In the genomic region with DNA sequence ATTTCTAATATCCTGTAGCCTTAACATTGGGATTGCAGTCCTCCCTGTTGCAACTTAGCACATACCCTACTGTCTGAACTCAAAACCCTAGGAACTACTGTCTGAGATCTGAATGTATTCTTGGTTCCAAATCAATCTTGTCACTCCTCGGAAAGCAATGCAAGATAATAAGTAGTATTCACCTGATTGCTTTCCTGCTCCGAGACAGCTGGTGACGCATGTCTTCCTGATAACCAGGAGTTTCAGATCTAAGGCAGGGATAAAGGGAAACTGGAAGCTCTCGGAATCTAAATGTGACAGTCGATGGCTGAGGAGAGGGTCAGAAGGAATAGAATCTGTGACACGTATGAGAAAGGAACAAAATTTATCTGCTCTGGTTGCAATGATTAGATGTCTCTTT, we compare ENCODE assay signal across 22 cellular contexts.
DNase-seq lines count a peak whose midpoint lies in the region; ATAC-seq and TF ChIP-seq lines count a peak whose summit lies in the region.
"Had no signal": no experiment of that assay in that cellular context is flagged by ENCODE, and none has a peak within 500 bp of the region (broad histone marks: within the 10 kb centered on the region; RNA-seq: fewer than 3 reads in every experiment).

No MANE protein-coding gene starts in this region.

- no peak for TF ChIP-seq CTCF in GM23338 (conservative IDR thresholded peaks at IDR 0.05; ENCODE audit: low read depth in 2 of 2)
- TF ChIP-seq CTCF in endodermal cell (conservative IDR thresholded peaks at IDR 0.05), result no peak
- no peak for TF ChIP-seq CTCF in neural cell (IDR thresholded peaks at IDR 0.05; ENCODE audit: poor library complexity, severe bottlenecking)

- H3K9me3 ChIP-seq in HUES64 (ENCODE audit: insufficient read depth, low read depth, low read length) (no peaks in the 10 kb centered on the region), endodermal cell (ENCODE audit: control insufficient read depth, low read length) (peaks cover 5% of the 10 kb centered on the region), neural cell (ENCODE audit: low read length) (no peaks in the 10 kb centered on the region)
- H3K9me3 ChIP-seq: A549; BE2C; BLaER1 treated with 17β-estradiol and CSF1 and Interleukin-3, amounts not matched to agents 10 nM and 100 nM had no signal

- no peaks in the 10 kb centered on the region for H4K20me1 ChIP-seq in GM23338 (replicated peaks; ENCODE audit: insufficient read depth)
- peaks cover 2% of the 10 kb centered on the region for H4K20me1 ChIP-seq in neural cell (ENCODE audit: insufficient read depth)
- H4K20me1 ChIP-seq: BLaER1 treated with 17β-estradiol and CSF1 and Interleukin-3, amounts not matched to agents 10 nM and 100 nM had no signal

- no peak overlapping the region for H3K4me3 ChIP-seq in GM23338
- H3K4me3 ChIP-seq in HUES64 (ENCODE audit: low read length), result no peak overlapping the region
- H3K4me3 ChIP-seq in endodermal cell (ENCODE audit: low read length), result no peak overlapping the region
- peak overlapping the region; percentile 36 for H3K4me3 ChIP-seq in neural cell (ENCODE audit: low read length)
- H3K4me3 ChIP-seq: A549; BLaER1 treated with 17β-estradiol and CSF1 and Interleukin-3, amounts not matched to agents 10 nM and 100 nM had no signal

- H3K27me3 Mint-ChIP-seq in GM23338 (ENCODE audit: insufficient read depth, low read depth, poor library complexity) (peaks cover 2% of the 10 kb centered on the region), endodermal cell (ENCODE audit: insufficient read depth) (no peaks in the 10 kb centered on the region)
- H3K27me3 Mint-ChIP-seq: CD4-positive, alpha-beta T cell; CD8-positive, alpha-beta memory T cell had no signal

- no peaks in the 10 kb centered on the region for H3K27me3 ChIP-seq in GM23338 (ENCODE audit: insufficient read depth)
- no peaks in the 10 kb centered on the region for H3K27me3 ChIP-seq in HUES64 (ENCODE audit: insufficient read depth, low read length)
- H3K27me3 ChIP-seq in endodermal cell (ENCODE audit: control insufficient read depth, insufficient read depth, low read length, poor library complexity, severe bottlenecking), result no peaks in the 10 kb centered on the region
- no peaks in the 10 kb centered on the region for H3K27me3 ChIP-seq in neural cell (ENCODE audit: insufficient read depth, low read depth, low read length)
- H3K27me3 ChIP-seq: BE2C; BLaER1 treated with 17β-estradiol and CSF1 and Interleukin-3, amounts not matched to agents 10 nM and 100 nM had no signal

- H3K4me3 Mint-ChIP-seq in GM23338 (no peak overlapping the region), endodermal cell (no peak overlapping the region)
- H3K4me3 Mint-ChIP-seq: CD14-positive monocyte; CD4-positive, alpha-beta T cell; CD8-positive, alpha-beta memory T cell had no signal

- no peak for DNase-seq in GM23338 (ENCODE audit: low spot score)
- DNase-seq in endodermal cell, result no peak
- no peak for DNase-seq in stimulated activated naive CD8-positive, alpha-beta T cell treated with anti-CD3 and anti-CD28 coated beads, Interleukin-15, Interleukin-2, amounts not matched to agents 100 U/mL and 50 U/mL, for 24 hours
- DNase-seq in NK-92 treated with Interleukin-12 subunit alpha and Interleukin-12 subunit beta, amount 100 ng/mL, for 24 hours (lab: John Stamatoyannopoulos, UW), result no peak
- no peak for DNase-seq in glomerular visceral epithelial cell (ENCODE audit: extremely low spot score)
- DNase-seq: 8988T; ACHN; AML-193; BE2C; CD4-positive, alpha-beta T cell; CD8-positive, alpha-beta memory T cell; DMS 273 treated with DMSO at 0.1 percent for 48 hours; DMS79; EL; GDM1; GOT3; HCEC 1CT had no signal

- H3K27ac Mint-ChIP-seq in GM23338 (peak overlapping the region; percentile 89), endodermal cell (peak overlapping the region; percentile 1)
- H3K27ac Mint-ChIP-seq: CD14-positive monocyte; CD4-positive, alpha-beta T cell; CD8-positive, alpha-beta memory T cell had no signal

- H3K9me2 ChIP-seq in GM23338 (ENCODE audit: insufficient read depth) (no peaks in the 10 kb centered on the region), neural cell (ENCODE audit: insufficient read depth, low read length) (no peaks in the 10 kb centered on the region)

- H3F3A ChIP-seq in GM23338 (replicated peaks; ENCODE audit: low read depth) (no peaks in the 10 kb centered on the region), neural cell (ENCODE audit: insufficient read depth, low read length, poor library complexity, severe bottlenecking) (no peaks in the 10 kb centered on the region)

- WGBS in HUES64, result 93% methylated on average over 6 of the region's 6 CpGs
- 82 to 94% methylated on average over 6 of the region's 6 CpGs for WGBS in endodermal cell (ENCODE audit: insufficient coverage in 1 of 2, insufficient read length in 1 of 2), 2 experiments

- H3K27ac ChIP-seq in GM23338 (ENCODE audit: low read depth), result peak overlapping the region; percentile 57
- peak overlapping the region; percentile 33; the same call in 1 of the 2 replicates for H3K27ac ChIP-seq in HUES64 (ENCODE audit: low read depth, low read length)
- no peak overlapping the region for H3K27ac ChIP-seq in endodermal cell (ENCODE audit: low read depth, low read length)
- H3K27ac ChIP-seq in neural cell (ENCODE audit: low read length), result peak overlapping the region; percentile 47
- H3K27ac ChIP-seq: A549; BLaER1 treated with 17β-estradiol and CSF1 and Interleukin-3, amounts not matched to agents 10 nM and 100 nM had no signal

- H2AFZ ChIP-seq in GM23338 (no peak overlapping the region), neural cell (ENCODE audit: low read depth, low read length) (no peak overlapping the region)

- H3K36me3 Mint-ChIP-seq in GM23338 (ENCODE audit: low read depth) (peaks cover 25% of the 10 kb centered on the region), endodermal cell (ENCODE audit: low read depth) (peaks cover 3% of the 10 kb centered on the region)
- H3K36me3 Mint-ChIP-seq: CD14-positive monocyte; CD8-positive, alpha-beta memory T cell had no signal

- ATAC-seq in GM23338, result no peak
- no peak for ATAC-seq in stimulated activated naive CD8-positive, alpha-beta T cell treated with anti-CD3 and anti-CD28 coated beads, Interleukin-15, Interleukin-2, amounts not matched to agents 100 U/mL and 50 U/mL, for 24 hours
- ATAC-seq: A549 had no signal

- H3K36me3 ChIP-seq in GM23338 (ENCODE audit: insufficient read depth), result no peaks in the 10 kb centered on the region
- H3K36me3 ChIP-seq in HUES64 (ENCODE audit: insufficient read depth, low read length), result peaks cover 52% of the 10 kb centered on the region
- H3K36me3 ChIP-seq in endodermal cell (ENCODE audit: control insufficient read depth, insufficient read depth, low read length), result peaks cover 4% of the 10 kb centered on the region
- peaks cover 4% of the 10 kb centered on the region for H3K36me3 ChIP-seq in neural cell (ENCODE audit: insufficient read depth, low read length)
- H3K36me3 ChIP-seq: BE2C; BLaER1 treated with 17β-estradiol and CSF1 and Interleukin-3, amounts not matched to agents 10 nM and 100 nM had no signal

- H3K4me2 ChIP-seq in GM23338 (no peak overlapping the region), neural cell (ENCODE audit: low read length) (no peak overlapping the region)
- H3K4me2 ChIP-seq: A549; BLaER1 treated with 17β-estradiol and CSF1 and Interleukin-3, amounts not matched to agents 10 nM and 100 nM had no signal

- peak; percentile 79 for TF ChIP-seq EP300 in neural cell (conservative IDR thresholded peaks at IDR 0.05; ENCODE audit: poor library complexity, severe bottlenecking)

- H3K79me2 ChIP-seq in GM23338 (replicated peaks; ENCODE audit: insufficient read depth), result no peaks in the 10 kb centered on the region
- no peaks in the 10 kb centered on the region for H3K79me2 ChIP-seq in neural cell (replicated peaks; ENCODE audit: insufficient read depth, low read length)

- no peaks in the 10 kb centered on the region; the same call in 2 of the 3 replicates for H3K9me3 Mint-ChIP-seq in GM23338
- peaks cover 1% of the 10 kb centered on the region for H3K9me3 Mint-ChIP-seq in endodermal cell
- H3K9me3 Mint-ChIP-seq: CD4-positive, alpha-beta T cell; CD8-positive, alpha-beta memory T cell had no signal

- H3K4me1 ChIP-seq in GM23338 (ENCODE audit: insufficient read depth), result peaks cover 42% of the 10 kb centered on the region
- H3K4me1 ChIP-seq in HUES64 (ENCODE audit: insufficient read depth, low read length), result peaks cover 24% of the 10 kb centered on the region
- no peaks in the 10 kb centered on the region for H3K4me1 ChIP-seq in endodermal cell (ENCODE audit: control insufficient read depth, insufficient read depth, low read length)
- H3K4me1 ChIP-seq: A549; BE2C; BLaER1 treated with 17β-estradiol and CSF1 and Interleukin-3, amounts not matched to agents 10 nM and 100 nM had no signal

- no peak for TF ChIP-seq RAD21 in neural cell (conservative IDR thresholded peaks at IDR 0.05)

- H3K9ac ChIP-seq in HUES64 (ENCODE audit: low read depth, low read length), result no peak overlapping the region
- H3K9ac ChIP-seq in endodermal cell (ENCODE audit: extremely low read depth, low read length, poor library complexity, severe bottlenecking), result no peak overlapping the region
- no peak overlapping the region for H3K9ac ChIP-seq in neural cell (ENCODE audit: low read length)
- H3K9ac ChIP-seq: BLaER1 treated with 17β-estradiol and CSF1 and Interleukin-3, amounts not matched to agents 10 nM and 100 nM had no signal

- H3K4me1 Mint-ChIP-seq in GM23338 (peaks cover 51% of the 10 kb centered on the region), endodermal cell (peaks cover 6% of the 10 kb centered on the region)
- H3K4me1 Mint-ChIP-seq: CD14-positive monocyte; CD8-positive, alpha-beta memory T cell had no signal

TF ChIP-seq in GM23338, 12 proteins besides CTCF, POLR2A, EP300 and RAD21 (continues in another document):
- TF ChIP-seq ZNF331 (CRISPR knock-in tag; IDR thresholded peaks at IDR 0.05; ENCODE audit: low read depth), result no peak

TF ChIP-seq in neural cell, 6 proteins besides CTCF, POLR2A, EP300 and RAD21 (continues in another document):
- TF ChIP-seq POLR2AphosphoS5 (IDR thresholded peaks at IDR 0.05), result peak; percentile 67
- TF ChIP-seq TAF1 (IDR thresholded peaks at IDR 0.05; ENCODE audit: low read depth), result no peak
- no peak for TF ChIP-seq MXI1 (conservative IDR thresholded peaks at IDR 0.05; ENCODE audit: poor library complexity, severe bottlenecking)
- TF ChIP-seq SMC3 (conservative IDR thresholded peaks at IDR 0.05; ENCODE audit: poor library complexity), result no peak
